24 cellular contexts compared by ENCODE assay signal in genomic region chr12:68470664-68471328, GRCh38.
DNase-seq lines count a peak whose midpoint lies in the region; ATAC-seq, FAIRE-seq and TF ChIP-seq lines count a peak whose summit lies in the region.
"Had no signal": no experiment of that assay in that cellular context is flagged by ENCODE, and none has a peak within 500 bp of the region (broad histone marks: within the 10 kb centered on the region; RNA-seq: fewer than 3 reads in every experiment).

No MANE protein-coding gene starts in this region.

- H3K36me3 Mint-ChIP-seq in activated naive CD4-positive, alpha-beta T cell treated with anti-CD3 and anti-CD28 coated beads, Interleukin-2, amount 50 U/mL, for 24 hours, result no peaks in the 10 kb centered on the region
- no peaks in the 10 kb centered on the region for H3K36me3 Mint-ChIP-seq in activated naive CD4-positive, alpha-beta T cell treated with anti-CD3 and anti-CD28 coated beads for 36 hours (ENCODE audit: low read depth)
- H3K36me3 Mint-ChIP-seq: CD8-positive, alpha-beta T cell had no signal

- H2AFZ ChIP-seq in K562 (ENCODE audit: low read depth, low read length), result no peak overlapping the region

- H3K27me3 ChIP-seq in K562 (ENCODE audit: control insufficient read depth in 2 of 2, insufficient read depth in 2 of 2, low read length in 2 of 2) (no peaks in the 10 kb centered on the region; a peak in 2 of 5 replicates), colonic mucosa (no peaks in the 10 kb centered on the region)
- H3K27me3 ChIP-seq: BLaER1 treated with 17β-estradiol and CSF1 and Interleukin-3, amounts not matched to agents 10 nM and 100 nM had no signal

- ATAC-seq in K562, result no peak
- peak; percentile 68 for ATAC-seq in mucosa of descending colon
- ATAC-seq: A549; CD8-positive, alpha-beta T cell had no signal

- TF ChIP-seq POLR2A in K562 (conservative IDR thresholded peaks at IDR 0.05), result no peak
- no peak for TF ChIP-seq POLR2A in GM12892 (IDR thresholded peaks at IDR 0.05; ENCODE audit: low read depth, low read length)

- in situ Hi-C loops in K562 (cut with MboI), result no loop called here

- CTCF ChIA-PET in activated naive CD4-positive, alpha-beta T cell treated with anti-CD3 and anti-CD28 coated beads for 36 hours (lab: Charles Lee), result interaction anchor here (0.5 kb wide), 1 partner anchor 137 kb away, joined by 4 read pairs; no protein-coding TSS in a partner anchor
- CTCF ChIA-PET in K562 (lab: Yijun Ruan, JAX; ENCODE audit: low intra/inter-chr PET ratio), result no interaction called here

- no peaks in the 10 kb centered on the region for H3K9me3 Mint-ChIP-seq in activated naive CD4-positive, alpha-beta T cell treated with anti-CD3 and anti-CD28 coated beads, Interleukin-2, amount 50 U/mL, for 24 hours
- H3K9me3 Mint-ChIP-seq in activated naive CD4-positive, alpha-beta T cell treated with anti-CD3 and anti-CD28 coated beads for 36 hours, result no peaks in the 10 kb centered on the region
- H3K9me3 Mint-ChIP-seq: CD4-positive, alpha-beta T cell; CD8-positive, alpha-beta T cell had no signal

- peaks cover 5% of the 10 kb centered on the region for H3K4me1 Mint-ChIP-seq in activated naive CD4-positive, alpha-beta T cell treated with anti-CD3 and anti-CD28 coated beads, Interleukin-2, amount 50 U/mL, for 24 hours
- H3K4me1 Mint-ChIP-seq in activated naive CD4-positive, alpha-beta T cell treated with anti-CD3 and anti-CD28 coated beads for 36 hours (ENCODE audit: low read depth), result peaks cover 5% of the 10 kb centered on the region

- H3K4me3 Mint-ChIP-seq in activated naive CD4-positive, alpha-beta T cell treated with anti-CD3 and anti-CD28 coated beads, Interleukin-2, amount 50 U/mL, for 24 hours, result no peak overlapping the region
- H3K4me3 Mint-ChIP-seq in activated naive CD4-positive, alpha-beta T cell treated with anti-CD3 and anti-CD28 coated beads for 36 hours, result no peak overlapping the region
- H3K4me3 Mint-ChIP-seq: B cell; CD4-positive, alpha-beta T cell; CD8-positive, alpha-beta T cell had no signal

- no peak overlapping the region for H3K4me2 ChIP-seq in K562 (ENCODE audit: insufficient read depth, low read length)
- H3K4me2 ChIP-seq: A549 had no signal

- no peaks in the 10 kb centered on the region for H3K79me2 ChIP-seq in K562 (ENCODE audit: control insufficient read depth, insufficient read depth, low read length)

- POLR2A ChIA-PET in K562 (lab: Yijun Ruan, JAX), result no interaction called here

- H3K9ac ChIP-seq in K562 (ENCODE audit: insufficient read depth in 1 of 2, low read depth in 2 of 2, low read length in 2 of 2) (no peak overlapping the region), colonic mucosa (ENCODE audit: low read depth in 2 of 2, low read length in 2 of 2) (no peak overlapping the region)
- H3K9ac ChIP-seq: BLaER1 treated with 17β-estradiol and CSF1 and Interleukin-3, amounts not matched to agents 10 nM and 100 nM had no signal

- H3K27me3 Mint-ChIP-seq in activated naive CD4-positive, alpha-beta T cell treated with anti-CD3 and anti-CD28 coated beads, Interleukin-2, amount 50 U/mL, for 24 hours, result no peaks in the 10 kb centered on the region
- no peaks in the 10 kb centered on the region for H3K27me3 Mint-ChIP-seq in activated naive CD4-positive, alpha-beta T cell treated with anti-CD3 and anti-CD28 coated beads for 36 hours (ENCODE audit: low read depth)
- H3K27me3 Mint-ChIP-seq: CD4-positive, alpha-beta T cell had no signal

- BruUV-seq in K562 (replicated peaks; lab: Mats Ljungman, UMichigan), result no TSS peak

- H3K36me3 ChIP-seq in K562 (ENCODE audit: control insufficient read depth, insufficient read depth, low read length) (no peaks in the 10 kb centered on the region), colonic mucosa (no peaks in the 10 kb centered on the region), mucosa of descending colon (ENCODE audit: low read depth) (no peaks in the 10 kb centered on the region)
- H3K36me3 ChIP-seq: BLaER1 treated with 17β-estradiol and CSF1 and Interleukin-3, amounts not matched to agents 10 nM and 100 nM had no signal

- TF ChIP-seq RAD21 in K562 (CRISPR knock-in tag; conservative IDR thresholded peaks at IDR 0.05 in 1 of 2, IDR thresholded peaks at IDR 0.05 in 1 of 2), result no peak

- intact Hi-C loops in activated naive CD4-positive, alpha-beta T cell treated with anti-CD3 and anti-CD28 coated beads for 36 hours (cut with micrococcal nuclease), result no loop called here
- intact Hi-C loops in K562 (cut with micrococcal nuclease) (no loop called here), colonic mucosa (cut with DNase I) (no loop called here), mucosa of descending colon (cut with DNase I, micrococcal nuclease) (no loop called here)

- H4K20me1 ChIP-seq in K562 (replicated peaks; ENCODE audit: control insufficient read depth, insufficient read depth, low read length), result no peaks in the 10 kb centered on the region
- H4K20me1 ChIP-seq: BLaER1 treated with 17β-estradiol and CSF1 and Interleukin-3, amounts not matched to agents 10 nM and 100 nM had no signal

- H3K27ac ChIP-seq in K562 (ENCODE audit: extremely low read depth, low read depth, low read length) (no peak overlapping the region), colonic mucosa (peak overlapping the region; percentile 10)
- H3K27ac ChIP-seq: 22Rv1, A549, C4-2B had no signal

- TF ChIP-seq CTCF in K562 (IDR thresholded peaks at IDR 0.05 in 2 of 3, conservative IDR thresholded peaks at IDR 0.05 in 1 of 3; ENCODE audit: insufficient read depth in 2 of 3, low read depth in 1 of 3, low read length in 3 of 3) (no peak), colonic mucosa (IDR thresholded peaks at IDR 0.05) (no peak), mucosa of descending colon (IDR thresholded peaks at IDR 0.05) (no peak)

- FAIRE-seq in K562 (lab: Jason Lieb, UNC) (no peak), GM12892 (lab: Jason Lieb, UNC) (no peak)
- FAIRE-seq: A549, D721Med, G401.6, GM12891, GM18507 had no signal

- no peaks in the 10 kb centered on the region for H3K9me1 ChIP-seq in K562 (ENCODE audit: control insufficient read depth, insufficient read depth, low read length)

- DNase-seq in activated naive CD4-positive, alpha-beta T cell treated with anti-CD3 and anti-CD28 coated beads for 36 hours, result no peak
- DNase-seq in K562 (ENCODE audit: extremely low read depth in 1 of 4, low spot score in 3 of 4) (no peak), colonic mucosa (no peak), mucosa of descending colon (no peak), amniotic stem cell (lab: John Stamatoyannopoulos, UW) (no peak), NCI-H526 treated with DMSO at 0.1 percent for 48 hours (lab: John Stamatoyannopoulos, UW) (no peak), GM12892 (ENCODE audit: insufficient read length) (no peak)
- DNase-seq: AML-193; Caco-2; Calu3; CD4-positive, alpha-beta T cell; CD8-positive, alpha-beta T cell; DMS79 treated with DMSO at 0.1 percent for 48 hours; GF-D8 had no signal

- no peak for TF ChIP-seq EP300 in K562 (IDR thresholded peaks at IDR 0.05; ENCODE audit: low read length)

- H3K4me1 ChIP-seq in K562 (replicated peaks in 1 of 2; ENCODE audit: control insufficient read depth in 2 of 2, insufficient read depth in 2 of 2, low read length in 2 of 2) (no peaks in the 10 kb centered on the region; a peak in 3 of 5 replicates), colonic mucosa (no peaks in the 10 kb centered on the region), mucosa of descending colon (ENCODE audit: low read depth) (no peaks in the 10 kb centered on the region)
- H3K4me1 ChIP-seq: A549, Caco-2 had no signal

- WGBS in K562 (ENCODE audit: insufficient coverage, low coverage, missing lambda C conversion rate), result 21% methylated on average over 3 of the region's 3 CpGs

- H3K9me3 ChIP-seq in K562 (replicated peaks; ENCODE audit: control insufficient read depth, insufficient read depth, low read depth, low read length), result no peaks in the 10 kb centered on the region; the same call in 1 of the 2 replicates
- no peaks in the 10 kb centered on the region for H3K9me3 ChIP-seq in colonic mucosa
- H3K9me3 ChIP-seq in mucosa of descending colon, result no peaks in the 10 kb centered on the region
- H3K9me3 ChIP-seq: A549, Caco-2 had no signal

- H3K4me3 ChIP-seq in K562, result no peak overlapping the region
- H3K4me3 ChIP-seq in colonic mucosa, result no peak overlapping the region
- no peak overlapping the region for H3K4me3 ChIP-seq in mucosa of descending colon
- H3K4me3 ChIP-seq: A549; BLaER1 treated with 17β-estradiol and CSF1 and Interleukin-3, amounts not matched to agents 10 nM and 100 nM had no signal

- peak overlapping the region; percentile 68 for H3K27ac Mint-ChIP-seq in activated naive CD4-positive, alpha-beta T cell treated with anti-CD3 and anti-CD28 coated beads, Interleukin-2, amount 50 U/mL, for 24 hours
- no peak overlapping the region for H3K27ac Mint-ChIP-seq in activated naive CD4-positive, alpha-beta T cell treated with anti-CD3 and anti-CD28 coated beads for 36 hours
- H3K27ac Mint-ChIP-seq: B cell; CD4-positive, alpha-beta T cell; CD8-positive, alpha-beta T cell had no signal

TF ChIP-seq in K562, 482 proteins besides CTCF, POLR2A, EP300 and RAD21:
- TF ChIP-seq EGR1 (conservative IDR thresholded peaks at IDR 0.05) (0 out of 2 replicates have a peak, but pooled peaks have one; percentile 9), ZNF282 (CRISPR knock-in tag; IDR thresholded peaks at IDR 0.05) (no peak)
TF ChIP-seq in K562: peak in this region for 1.
